Comparison of ENCODE assay signal across 10 cellular contexts in genomic region chr3:171028779-171029232, GRCh38. TPM values are rescaled to one million over a fixed set of nuclear protein-coding genes. Genes with fewer than 3 reads are reported as not detected.
DNase-seq lines count a peak whose midpoint lies in the region; ATAC-seq and TF ChIP-seq lines count a peak whose summit lies in the region.
"Had no signal": no experiment of that assay in that cellular context is flagged by ENCODE, and none has a peak within 500 bp of the region (broad histone marks: within the 10 kb centered on the region; RNA-seq: fewer than 3 reads in every experiment).

No MANE protein-coding gene starts in this region.

- no peaks in the 10 kb centered on the region for H3K27me3 ChIP-seq in cardiac muscle cell
- no peaks in the 10 kb centered on the region for H3K27me3 ChIP-seq in psoas muscle (ENCODE audit: insufficient read depth in 3 of 3, low read length in 2 of 3)

- intact Hi-C loops in psoas muscle (cut with DNase I): no loop called here

- DNase-seq in EH (ENCODE audit: low read depth) (peak; percentile 97), T1000 (lab: John Stamatoyannopoulos, UW) (peak; percentile 23), cardiac muscle cell (ENCODE audit: low read depth in 1 of 2, low spot score in 1 of 2) (peak in 1 of 2 donors; percentile 94), psoas muscle (no peak), ecto neural progenitor cell (ENCODE audit: low spot score) (no peak), NCI-H2171 (lab: John Stamatoyannopoulos, UW) (no peak), NCI-H2196 treated with DMSO at 0.1 percent for 48 hours (lab: John Stamatoyannopoulos, UW; ENCODE audit: unreplicated experiment) (no peak)

- peak overlapping the region; percentile 0 for H3K4me3 ChIP-seq in cardiac muscle cell
- H3K4me3 ChIP-seq in psoas muscle: peak overlapping the region; percentile 59

- H3K27ac ChIP-seq in cardiac muscle cell (no peak overlapping the region), psoas muscle (no peak overlapping the region)

- peak; percentile 41 to 75 (median 66) for ATAC-seq in psoas muscle
- ATAC-seq in GM21423 (IDR thresholded peaks at IDR 0.05; ENCODE audit: unreplicated experiment): no peak

- WGBS in psoas muscle, 3 donors: 30 to 48% (median 35%) methylated on average over 8 of the region's 8 CpGs

- H3K36me3 ChIP-seq in cardiac muscle cell (no peaks in the 10 kb centered on the region), psoas muscle (ENCODE audit: insufficient read depth in 1 of 2, low read depth in 1 of 2) (no peaks in the 10 kb centered on the region)

- H3K9me3 ChIP-seq in cardiac muscle cell (ENCODE audit: low read depth) (no peaks in the 10 kb centered on the region), psoas muscle (no peaks in the 10 kb centered on the region)

- H3K4me1 ChIP-seq in cardiac muscle cell (ENCODE audit: low read depth) (peaks cover 5% of the 10 kb centered on the region), psoas muscle (no peaks in the 10 kb centered on the region)

- TF ChIP-seq CTCF in cardiac muscle cell (IDR thresholded peaks at IDR 0.05; ENCODE audit: low read depth, low read length) (no peak), psoas muscle (IDR thresholded peaks at IDR 0.05) (no peak)

RNA-seq across cellular contexts. Expression of gene SLC2A2, which starts 2.3 kb away (rescaled TPM):
- total RNA-seq in cardiac muscle cell (not detected in 2 replicates), psoas muscle (not detected)
- polyA plus RNA-seq in cardiac muscle cell (not detected in 2 replicates), psoas muscle (under 1 TPM in 1 of 3 donors, not detected in 2; 0.05 TPM)
- total RNA-seq: G401; natural killer cell treated with Interleukin-12 subunit alpha and Interleukin-12 subunit beta and Interleukin-15 and Interleukin-18, amount 100 ng/mL, for 72 hours had no signal

Comparison
In these comparisons a context has a peak if more than half of its experiments do, and no peak if none do; other contexts are left out.
1. DNase-seq: peak in EH (single experiment) and T1000 (single experiment); none in psoas muscle (0 of 2), ecto neural progenitor cell (single experiment), NCI-H2171 (single experiment) and NCI-H2196 treated with DMSO at 0.1 percent for 48 hours (single experiment).